ENCODE assay signal across 1 cellular context in genomic region chr10:92695679-92696605, GRCh38.
TF ChIP-seq lines count a peak whose summit lies in the region.

No MANE protein-coding gene starts in this region.

TF ChIP-seq in GM23338, 12 proteins besides CTCF, POLR2A, EP300 and RAD21 (continued from another document):
- TF ChIP-seq ZNF462 (CRISPR knock-in tag; IDR thresholded peaks at IDR 0.05), result no peak
- no peak for TF ChIP-seq POLR2AphosphoS5 (IDR thresholded peaks at IDR 0.05; ENCODE audit: low read depth)
